In the genomic region with DNA sequence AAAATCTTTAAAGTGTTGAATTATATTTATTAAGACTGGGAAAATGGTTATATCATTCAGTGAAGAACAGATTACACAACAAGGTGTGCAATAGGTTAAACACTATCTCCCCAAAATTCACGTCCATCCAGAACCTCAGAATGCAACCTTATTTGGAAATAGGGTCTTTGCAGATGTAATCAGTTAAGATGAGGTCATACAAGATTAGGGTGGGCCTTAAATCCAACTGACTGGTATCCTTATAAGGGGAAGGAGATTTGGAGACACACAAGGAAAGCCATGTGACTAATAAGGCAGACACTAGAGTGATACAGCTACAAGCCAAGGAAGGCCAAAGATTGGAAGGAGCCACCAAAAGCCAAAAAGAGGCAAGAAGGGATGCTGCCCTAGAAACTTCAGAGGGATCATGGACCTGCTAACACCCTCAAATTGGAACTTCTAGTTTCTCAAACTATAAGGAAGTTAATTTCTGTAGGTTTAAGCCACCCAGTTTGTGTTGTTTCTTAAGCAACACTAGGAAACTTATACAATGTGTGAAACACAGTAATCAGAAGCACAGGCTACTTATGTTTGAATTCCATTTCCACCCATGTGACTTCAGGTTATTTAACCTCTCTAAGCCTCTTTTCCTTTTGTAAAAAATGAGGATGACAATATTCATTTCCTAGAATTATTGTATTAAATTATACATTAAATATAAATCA, we compare ENCODE assay signal across 9 cellular contexts. TPM values are rescaled to one million over a fixed set of nuclear protein-coding genes. Genes with fewer than 3 reads are reported as not detected.
A peak's percentile ranks its signal among the peaks of the same experiment; 100 is the strongest.
DNase-seq lines count a peak whose midpoint lies in the region; ATAC-seq and TF ChIP-seq lines count a peak whose summit lies in the region.
"Had no signal": no experiment of that assay in that cellular context is flagged by ENCODE, and none has a peak within 500 bp of the region (broad histone marks: within the 10 kb centered on the region; RNA-seq: fewer than 3 reads in every experiment).

No MANE protein-coding gene starts in this region.

- no peak for TF ChIP-seq CTCF in CD8-positive, alpha-beta T cell (IDR thresholded peaks at IDR 0.05)
- no peak for TF ChIP-seq CTCF in neutrophil (IDR thresholded peaks at IDR 0.05)

- WGBS in HUES64 = no CpG with 5 or more reads among the region's 1 CpG

- H3K4me3 Mint-ChIP-seq in CD8-positive, alpha-beta T cell = no peak overlapping the region
- H3K4me3 Mint-ChIP-seq in dendritic cell treated with granulocyte-macrophage colony-stimulating factor and Interleukin-4, amounts not matched to agents 40 ng/mL and 50 ng/mL, for 4 days = no peak overlapping the region
- H3K4me3 Mint-ChIP-seq: activated T-helper 17 cell treated with anti-CD3 and anti-CD28 coated beads, Interleukin-2, amount 50 U/mL, for 72 hours had no signal

- POLR2A ChIA-PET in CD8-positive, alpha-beta T cell (lab: Charles Lee) = no interaction called here

- peak overlapping the region; percentile 55 for H3K27ac Mint-ChIP-seq in CD8-positive, alpha-beta T cell
- peak overlapping the region; percentile 51 for H3K27ac Mint-ChIP-seq in dendritic cell treated with granulocyte-macrophage colony-stimulating factor and Interleukin-4, amounts not matched to agents 40 ng/mL and 50 ng/mL, for 4 days
- H3K27ac Mint-ChIP-seq: activated T-helper 17 cell treated with anti-CD3 and anti-CD28 coated beads, Interleukin-2, amount 50 U/mL, for 72 hours had no signal

- no peak overlapping the region for H3K4me3 ChIP-seq in CD8-positive, alpha-beta T cell (ENCODE audit: low read depth, low read length)
- H3K4me3 ChIP-seq in HUES64 (ENCODE audit: low read length) = no peak overlapping the region
- H3K4me3 ChIP-seq in neutrophil (ENCODE audit: low read depth in 1 of 2, low read length in 1 of 2) = no peak overlapping the region

- no peak overlapping the region for H3K9ac ChIP-seq in HUES64 (ENCODE audit: low read depth, low read length)

- CTCF ChIA-PET in CD8-positive, alpha-beta T cell (lab: Charles Lee) = no interaction called here

- peaks cover 3% of the 10 kb centered on the region for H3K36me3 Mint-ChIP-seq in CD8-positive, alpha-beta T cell
- H3K36me3 Mint-ChIP-seq in dendritic cell treated with granulocyte-macrophage colony-stimulating factor and Interleukin-4, amounts not matched to agents 40 ng/mL and 50 ng/mL, for 4 days (ENCODE audit: low read depth) = peaks cover 24% of the 10 kb centered on the region

- H3K4me1 ChIP-seq in CD8-positive, alpha-beta T cell (ENCODE audit: insufficient read depth, low read length) = peaks cover 25% of the 10 kb centered on the region
- H3K4me1 ChIP-seq in HUES64 (ENCODE audit: insufficient read depth, low read length) (peaks cover 6% of the 10 kb centered on the region; the same call in 1 of the 2 replicates), neutrophil (ENCODE audit: control insufficient read depth in 1 of 2, insufficient read depth in 1 of 2, low read depth in 1 of 2, low read length in 1 of 2) (peaks cover 9 to 14% of the 10 kb centered on the region in 2 experiments)

- no peaks in the 10 kb centered on the region for H3K9me3 Mint-ChIP-seq in CD8-positive, alpha-beta T cell
- H3K9me3 Mint-ChIP-seq in dendritic cell treated with granulocyte-macrophage colony-stimulating factor and Interleukin-4, amounts not matched to agents 40 ng/mL and 50 ng/mL, for 4 days = no peaks in the 10 kb centered on the region
- H3K9me3 Mint-ChIP-seq: activated T-helper 17 cell treated with anti-CD3 and anti-CD28 coated beads, Interleukin-2, amount 50 U/mL, for 72 hours had no signal

- H3K27me3 Mint-ChIP-seq in CD8-positive, alpha-beta T cell (ENCODE audit: low read depth) = no peaks in the 10 kb centered on the region
- H3K27me3 Mint-ChIP-seq in dendritic cell treated with granulocyte-macrophage colony-stimulating factor and Interleukin-4, amounts not matched to agents 40 ng/mL and 50 ng/mL, for 4 days = no peaks in the 10 kb centered on the region
- H3K27me3 Mint-ChIP-seq: activated T-helper 17 cell treated with anti-CD3 and anti-CD28 coated beads, Interleukin-2, amount 50 U/mL, for 72 hours had no signal

- DNase-seq in CD8-positive, alpha-beta T cell = no peak
- DNase-seq in NK-92 treated with Interleukin-12 subunit alpha and Interleukin-12 subunit beta, amount 100 ng/mL, for 24 hours (lab: John Stamatoyannopoulos, UW) = no peak

- H3K27me3 ChIP-seq in CD8-positive, alpha-beta T cell (ENCODE audit: insufficient read depth, low read length) = no peaks in the 10 kb centered on the region
- H3K27me3 ChIP-seq in HUES64 (ENCODE audit: insufficient read depth, low read length) = no peaks in the 10 kb centered on the region
- H3K27me3 ChIP-seq in neutrophil = no peaks in the 10 kb centered on the region

- intact Hi-C loops in CD8-positive, alpha-beta T cell (cut with DNase I, micrococcal nuclease) = loop anchor here in 1 of 2 experiments (10.0 kb wide), 1 partner anchor 155 kb away; no protein-coding TSS in a partner anchor
- intact Hi-C loops in dendritic cell treated with granulocyte-macrophage colony-stimulating factor and Interleukin-4, amounts not matched to agents 40 ng/mL and 50 ng/mL, for 4 days (cut with micrococcal nuclease) = no loop called here

- no peaks in the 10 kb centered on the region for H3K9me3 ChIP-seq in CD8-positive, alpha-beta T cell (ENCODE audit: low read length)
- no peaks in the 10 kb centered on the region for H3K9me3 ChIP-seq in HUES64 (ENCODE audit: insufficient read depth, low read depth, low read length)
- no peaks in the 10 kb centered on the region for H3K9me3 ChIP-seq in neutrophil

- H3K27ac ChIP-seq in CD8-positive, alpha-beta T cell (ENCODE audit: low read depth, low read length) = no peak overlapping the region
- H3K27ac ChIP-seq in HUES64 (ENCODE audit: low read depth, low read length) (peak overlapping the region; percentile 50; the same call in 1 of the 2 replicates), neutrophil (peak overlapping the region; percentile 53)

- ATAC-seq in CD8-positive, alpha-beta T cell = no peak
- ATAC-seq in GM21529 (IDR thresholded peaks at IDR 0.05; ENCODE audit: unreplicated experiment) = no peak
- no peak for ATAC-seq in GM19395 (IDR thresholded peaks at IDR 0.05; ENCODE audit: unreplicated experiment)
- no peak for ATAC-seq in HG02973 (IDR thresholded peaks at IDR 0.05; ENCODE audit: unreplicated experiment)
- ATAC-seq: activated T-helper 17 cell treated with anti-CD3 and anti-CD28 coated beads, Interleukin-2, amount 50 U/mL, for 72 hours had no signal

- no peaks in the 10 kb centered on the region for H3K36me3 ChIP-seq in CD8-positive, alpha-beta T cell (ENCODE audit: insufficient read depth, low read length)
- H3K36me3 ChIP-seq in HUES64 (ENCODE audit: insufficient read depth, low read length) = no peaks in the 10 kb centered on the region
- no peaks in the 10 kb centered on the region for H3K36me3 ChIP-seq in neutrophil

- H3K4me1 Mint-ChIP-seq in CD8-positive, alpha-beta T cell (ENCODE audit: low read depth) = peaks cover 52% of the 10 kb centered on the region
- peaks cover 32% of the 10 kb centered on the region for H3K4me1 Mint-ChIP-seq in dendritic cell treated with granulocyte-macrophage colony-stimulating factor and Interleukin-4, amounts not matched to agents 40 ng/mL and 50 ng/mL, for 4 days (ENCODE audit: low read depth)

RNA-seq across cellular contexts. Expression of a gene that starts 16.9 kb away (rescaled TPM):
- 10 to 100 TPM; 54.8 to 58.8 TPM for total RNA-seq in CD8-positive, alpha-beta T cell
- polyA plus RNA-seq in HUES64 (2013, experiment 1 of 2) = 41.1 TPM
- 43.5 TPM for polyA plus RNA-seq in HUES64 (2013, experiment 2 of 2)
